ENCODE assay signal across 18 cellular contexts in genomic region chr10:130053561-130053960, GRCh38. TPM values are rescaled to one million over a fixed set of nuclear protein-coding genes. Genes with fewer than 3 reads are reported as not detected.
A peak's percentile ranks its signal among the peaks of the same experiment; 100 is the strongest.
DNase-seq lines count a peak whose midpoint lies in the region; ATAC-seq and TF ChIP-seq lines count a peak whose summit lies in the region.
"Had no signal": no experiment of that assay in that cellular context is flagged by ENCODE, and none has a peak within 500 bp of the region (broad histone marks: within the 10 kb centered on the region; RNA-seq: fewer than 3 reads in every experiment).

No MANE protein-coding gene starts in this region.

- no peaks in the 10 kb centered on the region for H3K4me1 ChIP-seq in GM23248 (ENCODE audit: insufficient read depth)
- no peaks in the 10 kb centered on the region for H3K4me1 ChIP-seq in osteoblast (ENCODE audit: insufficient read depth, low read length)

- H3F3A ChIP-seq in GM23248 (ENCODE audit: insufficient read depth): no peaks in the 10 kb centered on the region

- H3K36me3 ChIP-seq in GM23248 (ENCODE audit: low read depth) (no peaks in the 10 kb centered on the region), osteoblast (ENCODE audit: insufficient read depth, low read length) (no peaks in the 10 kb centered on the region)

- DNase-seq in AG20443 (ENCODE audit: low spot score): peak; percentile 76
- DNase-seq in GM23248: peak; percentile 59
- DNase-seq in epidermal melanocyte (ENCODE audit: insufficient read length, low spot score): peak; percentile 92
- peak; percentile 85 for DNase-seq in osteoblast (ENCODE audit: insufficient read length, low spot score, missing footprints)
- no peak for DNase-seq in NK-92 treated with Interleukin-12 subunit alpha and Interleukin-12 subunit beta, amount 100 ng/mL, for 24 hours (lab: John Stamatoyannopoulos, UW)
- DNase-seq in NCI-H1436 treated with DMSO at 0.1 percent for 48 hours (lab: John Stamatoyannopoulos, UW): no peak
- DNase-seq in CD4-positive, alpha-beta T cell: no peak
- DNase-seq: CD4-positive, CD25-positive, alpha-beta regulatory T cell; DMS53; H9; KBM-7; NCI-H1105; NCI-H1694; NCI-H2081 treated with DMSO at 0.1 percent for 48 hours; SHP77; T-helper 1 cell had no signal

- ATAC-seq in GM21515 (IDR thresholded peaks at IDR 0.05; ENCODE audit: unreplicated experiment): no peak
- no peak for ATAC-seq in CD4-positive, alpha-beta T cell (ENCODE audit: poor library complexity)

- TF ChIP-seq CTCF in osteoblast (IDR thresholded peaks at IDR 0.05; ENCODE audit: extremely low read depth, low read depth, low read length): no peak
- no peak for TF ChIP-seq CTCF in CD4-positive, alpha-beta T cell (IDR thresholded peaks at IDR 0.05)

- CTCF ChIA-PET in CD4-positive, alpha-beta T cell (lab: Charles Lee): no interaction called here

- H3K9me3 ChIP-seq in GM23248 (ENCODE audit: low read depth) (no peaks in the 10 kb centered on the region), osteoblast (ENCODE audit: low read depth, low read length) (no peaks in the 10 kb centered on the region)
- no peaks in the 10 kb centered on the region for H3K9me3 ChIP-seq in CD4-positive, alpha-beta T cell (ENCODE audit: control insufficient read depth, low read length)

- H3K27me3 ChIP-seq in GM23248 (replicated peaks; ENCODE audit: insufficient read depth) (no peaks in the 10 kb centered on the region), osteoblast (ENCODE audit: insufficient read depth, low read length) (no peaks in the 10 kb centered on the region)
- no peaks in the 10 kb centered on the region for H3K27me3 ChIP-seq in CD4-positive, alpha-beta T cell (ENCODE audit: control insufficient read depth, insufficient read depth, low read length)

- POLR2A ChIA-PET in CD4-positive, alpha-beta T cell (lab: Charles Lee): no interaction called here

- in situ Hi-C loops in GM23248 (cut with MboI): no loop called here

- no peak overlapping the region for H3K9ac ChIP-seq in GM23248

- H3K4me2 ChIP-seq in GM23248 (ENCODE audit: unreplicated experiment) (no peak overlapping the region), osteoblast (ENCODE audit: insufficient read depth, low read length) (no peak overlapping the region)

- H3K27me3 Mint-ChIP-seq in CD4-positive, alpha-beta T cell: no peaks in the 10 kb centered on the region

- H3K27ac ChIP-seq in GM23248: no peak overlapping the region
- no peak overlapping the region for H3K27ac ChIP-seq in osteoblast (ENCODE audit: low read depth, low read length)
- H3K27ac ChIP-seq in CD4-positive, alpha-beta T cell (ENCODE audit: low read depth, low read length): no peak overlapping the region

- intact Hi-C loops in CD4-positive, alpha-beta T cell (cut with DNase I, micrococcal nuclease): no loop called here

- peak overlapping the region; percentile 20; the same call in 1 of the 2 replicates for H2AFZ ChIP-seq in GM23248
- H2AFZ ChIP-seq in osteoblast (ENCODE audit: low read length): no peak overlapping the region

- H4K20me1 ChIP-seq in GM23248 (ENCODE audit: insufficient read depth) (no peaks in the 10 kb centered on the region), osteoblast (ENCODE audit: insufficient read depth, low read length) (no peaks in the 10 kb centered on the region)

- no peaks in the 10 kb centered on the region for H3K9me2 ChIP-seq in GM23248 (ENCODE audit: insufficient read depth)

- H3K4me3 Mint-ChIP-seq in CD4-positive, alpha-beta T cell: no peak overlapping the region
- H3K4me3 Mint-ChIP-seq: B cell; CD4-positive, CD25-positive, alpha-beta regulatory T cell; H9 had no signal

- H3K9me3 Mint-ChIP-seq in CD4-positive, alpha-beta T cell: no peaks in the 10 kb centered on the region

- H3K4me1 Mint-ChIP-seq in CD4-positive, alpha-beta T cell (ENCODE audit: low read depth): no peaks in the 10 kb centered on the region
- H3K4me1 Mint-ChIP-seq: B cell; CD4-positive, CD25-positive, alpha-beta regulatory T cell had no signal

- H3K4me3 ChIP-seq in GM23248: no peak overlapping the region
- H3K4me3 ChIP-seq in osteoblast (ENCODE audit: insufficient read depth, low read length): no peak overlapping the region

- H3K27ac Mint-ChIP-seq in CD4-positive, alpha-beta T cell: no peak overlapping the region
- H3K27ac Mint-ChIP-seq: B cell; CD4-positive, CD25-positive, alpha-beta regulatory T cell; H9 had no signal

- H3K79me2 ChIP-seq in GM23248 (ENCODE audit: insufficient read depth) (no peaks in the 10 kb centered on the region), osteoblast (ENCODE audit: insufficient read depth, low read length) (no peaks in the 10 kb centered on the region)

- H3K36me3 Mint-ChIP-seq in CD4-positive, alpha-beta T cell (ENCODE audit: low read depth): no peaks in the 10 kb centered on the region

- 3 to 5% methylated on average over 11 of the region's 11 CpGs for WGBS in GM23248 (ENCODE audit: low coverage in 1 of 2, low lambda C conversion rate in 2 of 2, missing lambda C conversion rate in 2 of 2), 2 experiments

RNA-seq across cellular contexts. Expression of gene C10orf143, which starts 57.1 kb away (rescaled TPM):
- 0.76 TPM in 1 of 2 replicates, not detected in the other for total RNA-seq in GM23248 (2014; rRNA removed; shearing (Covaris generic))
- 4.2 and 5.4 TPM in 2 replicates for polyA plus RNA-seq in GM23248 (2016; fragmentation: Nextera tagmentation; extraction: Ambion mirVana)
- 1.2 and 2.5 TPM in 2 replicates for total RNA-seq in osteoblast
- 1 to 10 TPM; 4.3 to 5.8 TPM for total RNA-seq in CD4-positive, alpha-beta T cell

Comparison
In these comparisons a context has a peak if more than half of its experiments do, and no peak if none do; other contexts are left out.
1. DNase-seq: peak in AG20443 (single experiment), GM23248 (single experiment), epidermal melanocyte (single experiment) and osteoblast (single experiment); none in NK-92 treated with Interleukin-12 subunit alpha and Interleukin-12 subunit beta, amount 100 ng/mL, for 24 hours (single experiment), NCI-H1436 treated with DMSO at 0.1 percent for 48 hours (single experiment) and CD4-positive, alpha-beta T cell (0 of 10).